ENCODE assay signal across 23 cellular contexts in genomic region chr21:42255038-42255601, GRCh38. TPM values are rescaled to one million over a fixed set of nuclear protein-coding genes. Genes with fewer than 3 reads are reported as not detected.
A peak's percentile ranks its signal among the peaks of the same experiment; 100 is the strongest.
DNase-seq lines count a peak whose midpoint lies in the region; ATAC-seq and TF ChIP-seq lines count a peak whose summit lies in the region.
"Had no signal": no experiment of that assay in that cellular context is flagged by ENCODE, and none has a peak within 500 bp of the region (broad histone marks: within the 10 kb centered on the region; RNA-seq: fewer than 3 reads in every experiment).

No MANE protein-coding gene starts in this region.

- no peak overlapping the region for H3K4me3 Mint-ChIP-seq in CD4-positive, alpha-beta T cell
- no peak overlapping the region for H3K4me3 Mint-ChIP-seq in endothelial cell (ENCODE audit: unreplicated experiment)
- H3K4me3 Mint-ChIP-seq: stimulated activated naive CD8-positive, alpha-beta T cell treated with anti-CD3 and anti-CD28 coated beads, Interleukin-15, Interleukin-2, amounts not matched to agents 100 ng/mL and 50 ng/mL, for 24 hours; T-helper 2 cell treated with Interferon-gamma antibody and Interleukin-4, amounts not matched to agents 5 μg/mL and 100 μg/mL, for 36 hours had no signal

- POLR2A ChIA-PET in CD4-positive, alpha-beta T cell (lab: Charles Lee), result no interaction called here
- POLR2A ChIA-PET in OCI-LY7 (lab: Charles Lee), result interaction anchor here (2.4 kb wide), 1 partner anchor 22 kb away, joined by 5 read pairs; no protein-coding TSS in a partner anchor

- H3K27ac Mint-ChIP-seq in CD4-positive, alpha-beta T cell, result peak overlapping the region; percentile 44
- H3K27ac Mint-ChIP-seq in endothelial cell (ENCODE audit: unreplicated experiment), result peak overlapping the region; percentile 24
- H3K27ac Mint-ChIP-seq: stimulated activated naive CD8-positive, alpha-beta T cell treated with anti-CD3 and anti-CD28 coated beads, Interleukin-15, Interleukin-2, amounts not matched to agents 100 ng/mL and 50 ng/mL, for 24 hours; T-helper 2 cell treated with Interferon-gamma antibody and Interleukin-4, amounts not matched to agents 5 μg/mL and 100 μg/mL, for 36 hours had no signal

- H3K9me3 Mint-ChIP-seq in CD4-positive, alpha-beta T cell, result no peaks in the 10 kb centered on the region
- H3K9me3 Mint-ChIP-seq in endothelial cell (ENCODE audit: unreplicated experiment), result no peaks in the 10 kb centered on the region
- H3K9me3 Mint-ChIP-seq: stimulated activated naive CD8-positive, alpha-beta T cell treated with anti-CD3 and anti-CD28 coated beads, Interleukin-15, Interleukin-2, amounts not matched to agents 100 ng/mL and 50 ng/mL, for 24 hours; T-helper 2 cell treated with Interferon-gamma antibody and Interleukin-4, amounts not matched to agents 5 μg/mL and 100 μg/mL, for 36 hours had no signal

- H3K4me2 ChIP-seq in OCI-LY7 (ENCODE audit: low read length) (peak overlapping the region; percentile 45), neuronal stem cell (ENCODE audit: insufficient read depth, low read length, poor library complexity, severe bottlenecking) (no peak overlapping the region), GM23248 (ENCODE audit: unreplicated experiment) (no peak overlapping the region)

- no peak overlapping the region for H2BK15ac ChIP-seq in neuronal stem cell (ENCODE audit: low read length)

- CTCF ChIA-PET in CD4-positive, alpha-beta T cell (lab: Charles Lee), result interaction anchor here (0.7 kb wide), 1 partner anchor 110 kb away, joined by 3 read pairs; no protein-coding TSS in a partner anchor
- CTCF ChIA-PET in OCI-LY7 (lab: Charles Lee; ENCODE audit: unreplicated experiment), result interaction anchor here (0.9 kb wide), 1 partner anchor 91 kb away, joined by 3 read pairs; no protein-coding TSS in a partner anchor

- H3K4me3 ChIP-seq in OCI-LY7 (ENCODE audit: low read depth, low read length, poor library complexity, severe bottlenecking) (peak overlapping the region; percentile 3), neuronal stem cell (ENCODE audit: low read length in 2 of 2) (peak overlapping the region in 1 of 2 donors; percentile 55), GM23248 (no peak overlapping the region), H7 (ENCODE audit: insufficient read depth, low read depth, low read length) (no peak overlapping the region), SJCRH30 (no peak overlapping the region)
- H3K4me3 ChIP-seq: MG63, psoas muscle, tibial artery had no signal

- peaks cover 70% of the 10 kb centered on the region for H3K4me1 ChIP-seq in OCI-LY7 (ENCODE audit: insufficient read depth, low read length, poor library complexity, severe bottlenecking)
- peaks cover 0 to 6% of the 10 kb centered on the region in 2 donors for H3K4me1 ChIP-seq in neuronal stem cell (ENCODE audit: control insufficient read depth in 2 of 2, insufficient read depth in 1 of 2, low read depth in 1 of 2, low read length in 2 of 2)
- no peaks in the 10 kb centered on the region for H3K4me1 ChIP-seq in GM23248 (ENCODE audit: insufficient read depth)
- H3K4me1 ChIP-seq in SJCRH30, result no peaks in the 10 kb centered on the region
- H3K4me1 ChIP-seq: tibial artery had no signal

- H3K4me1 Mint-ChIP-seq in CD4-positive, alpha-beta T cell (ENCODE audit: low read depth), result peaks cover 66% of the 10 kb centered on the region
- peaks cover 32% of the 10 kb centered on the region for H3K4me1 Mint-ChIP-seq in endothelial cell (ENCODE audit: unreplicated experiment)

- H2BK120ac ChIP-seq in neuronal stem cell (ENCODE audit: low read depth, low read length), result no peak overlapping the region

- H3K9ac ChIP-seq in neuronal stem cell (ENCODE audit: low read depth, low read length, poor library complexity) (peak overlapping the region; percentile 26), GM23248 (no peak overlapping the region)

- H3K36me3 Mint-ChIP-seq in CD4-positive, alpha-beta T cell (ENCODE audit: low read depth), result peaks cover 5% of the 10 kb centered on the region
- peaks cover 9% of the 10 kb centered on the region for H3K36me3 Mint-ChIP-seq in endothelial cell (ENCODE audit: low read depth, unreplicated experiment)

- no peaks in the 10 kb centered on the region for H3K27me3 ChIP-seq in CD4-positive, alpha-beta T cell (ENCODE audit: control insufficient read depth, insufficient read depth, low read length)
- H3K27me3 ChIP-seq in neuronal stem cell (ENCODE audit: control insufficient read depth in 3 of 3, insufficient read depth in 3 of 3, low read depth in 1 of 3, low read length in 3 of 3) (no peaks in the 10 kb centered on the region), GM23248 (replicated peaks; ENCODE audit: insufficient read depth) (peaks cover 7% of the 10 kb centered on the region), H7 (ENCODE audit: control insufficient read depth, insufficient read depth, low read length) (peaks cover 2% of the 10 kb centered on the region; the same call in 1 of the 2 replicates), SJCRH30 (no peaks in the 10 kb centered on the region)

- H4K20me1 ChIP-seq in OCI-LY7 (ENCODE audit: insufficient read depth, low read length), result no peaks in the 10 kb centered on the region
- H4K20me1 ChIP-seq in GM23248 (ENCODE audit: insufficient read depth), result no peaks in the 10 kb centered on the region

- no peak for TF ChIP-seq CTCF in CD4-positive, alpha-beta T cell (IDR thresholded peaks at IDR 0.05)
- TF ChIP-seq CTCF in OCI-LY7 (conservative IDR thresholded peaks at IDR 0.05; ENCODE audit: low read length) (no peak), endothelial cell (IDR thresholded peaks at IDR 0.05; ENCODE audit: unreplicated experiment) (no peak)

- peak overlapping the region; percentile 30 for H3K18ac ChIP-seq in neuronal stem cell (ENCODE audit: low read length)

- no peak overlapping the region for H2BK5ac ChIP-seq in neuronal stem cell (ENCODE audit: low read length)

- DNase-seq in CD4-positive, alpha-beta T cell, result no peak
- peak; percentile 60 for DNase-seq in OCI-LY7 (ENCODE audit: low spot score)
- DNase-seq in endothelial cell (ENCODE audit: low spot score), result no peak
- DNase-seq in neuronal stem cell (ENCODE audit: low spot score), result no peak
- no peak for DNase-seq in GM23248
- no peak for DNase-seq in H7
- no peak for DNase-seq in SJCRH30
- DNase-seq in NCI-H187 treated with DMSO at 0.1 percent for 48 hours (lab: John Stamatoyannopoulos, UW), result no peak
- DNase-seq: activated CD4-positive, alpha-beta T cell treated with anti-CD3 and anti-CD28 coated beads for 48 hours; activated CD8-positive, alpha-beta memory T cell treated with anti-CD3 and anti-CD28 coated beads for 24 hours; activated effector memory CD4-positive, alpha-beta T cell treated with anti-CD3 and anti-CD28 coated beads, Interleukin-2, amount 50 U/mL, for 16 hours; DMS79 treated with DMSO at 0.1 percent for 48 hours; KG1; MG63; NCI-H2107; NCI-H82; OCI-M1; tibial artery had no signal

- intact Hi-C loops in CD4-positive, alpha-beta T cell (cut with DNase I, micrococcal nuclease), result loop anchor here in 1 of 2 experiments (5.0 kb wide), 1 partner anchor 38 kb away; the partner anchor contains the start of gene ABCG1
- intact Hi-C loops in OCI-LY7 (cut with micrococcal nuclease; ENCODE audit: unreplicated experiment), result no loop called here

- H3F3A ChIP-seq in GM23248 (ENCODE audit: insufficient read depth), result no peaks in the 10 kb centered on the region

- WGBS in neuronal stem cell (ENCODE audit: extremely low coverage in 2 of 2, insufficient read length in 2 of 2, insufficient replicate concordance in 1 of 2), 2 donors, result no CpG with 5 or more reads among the region's 13 CpGs
- 65 to 68% methylated on average over 13 of the region's 13 CpGs for WGBS in GM23248 (ENCODE audit: low coverage in 1 of 2, low lambda C conversion rate in 2 of 2, missing lambda C conversion rate in 2 of 2), 2 experiments

- no peak overlapping the region for H4K8ac ChIP-seq in neuronal stem cell (ENCODE audit: low read depth, low read length)

- peak overlapping the region; percentile 65 for H3K14ac ChIP-seq in neuronal stem cell (ENCODE audit: low read length)

- no peaks in the 10 kb centered on the region for H3K27me3 Mint-ChIP-seq in CD4-positive, alpha-beta T cell
- peaks cover 1% of the 10 kb centered on the region for H3K27me3 Mint-ChIP-seq in endothelial cell (ENCODE audit: unreplicated experiment)
- H3K27me3 Mint-ChIP-seq: stimulated activated naive CD8-positive, alpha-beta T cell treated with anti-CD3 and anti-CD28 coated beads, Interleukin-15, Interleukin-2, amounts not matched to agents 100 ng/mL and 50 ng/mL, for 24 hours had no signal

- H2BK12ac ChIP-seq in neuronal stem cell (ENCODE audit: low read length), result peak overlapping the region; percentile 48

- no peak overlapping the region for H2AK5ac ChIP-seq in neuronal stem cell (ENCODE audit: low read depth, low read length)

- no peak overlapping the region for H3K27ac ChIP-seq in CD4-positive, alpha-beta T cell (ENCODE audit: low read depth, low read length)
- peak overlapping the region; percentile 19 for H3K27ac ChIP-seq in OCI-LY7 (ENCODE audit: low read depth, low read length, poor library complexity, severe bottlenecking)
- H3K27ac ChIP-seq in neuronal stem cell (replicated peaks; ENCODE audit: low read length), result no peak overlapping the region
- no peak overlapping the region for H3K27ac ChIP-seq in GM23248
- no peak overlapping the region for H3K27ac ChIP-seq in SJCRH30
- H3K27ac ChIP-seq: epithelial cell of prostate, psoas muscle, tibial artery had no signal

- in situ Hi-C loops in GM23248 (cut with MboI), result no loop called here

- H3K36me3 ChIP-seq in OCI-LY7 (ENCODE audit: insufficient read depth, low read length), result no peaks in the 10 kb centered on the region
- peaks cover 0 to 1% of the 10 kb centered on the region in 2 donors for H3K36me3 ChIP-seq in neuronal stem cell (replicated peaks in 1 of 2; ENCODE audit: control insufficient read depth in 2 of 2, insufficient read depth in 2 of 2, low read length in 2 of 2)
- H3K36me3 ChIP-seq in GM23248 (ENCODE audit: low read depth), result no peaks in the 10 kb centered on the region
- no peaks in the 10 kb centered on the region for H3K36me3 ChIP-seq in H7 (replicated peaks; ENCODE audit: control insufficient read depth, insufficient read depth, low read length)
- no peaks in the 10 kb centered on the region for H3K36me3 ChIP-seq in SJCRH30
- H3K36me3 ChIP-seq: MG63, tibial artery had no signal

- peaks cover 27% of the 10 kb centered on the region; the same call in 1 of the 2 replicates for H3K79me2 ChIP-seq in OCI-LY7 (ENCODE audit: insufficient read depth, low read depth, low read length)
- H3K79me2 ChIP-seq in GM23248 (ENCODE audit: insufficient read depth), result no peaks in the 10 kb centered on the region

- H3K23ac ChIP-seq in neuronal stem cell (ENCODE audit: low read depth, low read length, poor library complexity), result peak overlapping the region; percentile 9

- H3K9me3 ChIP-seq in CD4-positive, alpha-beta T cell (ENCODE audit: control insufficient read depth, low read length), result no peaks in the 10 kb centered on the region
- no peaks in the 10 kb centered on the region for H3K9me3 ChIP-seq in OCI-LY7 (ENCODE audit: low read length)
- H3K9me3 ChIP-seq in neuronal stem cell (replicated peaks in 1 of 2; ENCODE audit: control insufficient read depth in 2 of 2, insufficient read depth in 1 of 2, low read depth in 1 of 2, low read length in 2 of 2), result no peaks in the 10 kb centered on the region
- no peaks in the 10 kb centered on the region for H3K9me3 ChIP-seq in GM23248 (ENCODE audit: low read depth)
- no peaks in the 10 kb centered on the region for H3K9me3 ChIP-seq in SJCRH30 (replicated peaks)
- H3K9me3 ChIP-seq: MG63, psoas muscle, tibial artery had no signal

- H2AFZ ChIP-seq in OCI-LY7 (ENCODE audit: low read length), result no peak overlapping the region
- H2AFZ ChIP-seq in neuronal stem cell (ENCODE audit: low read length), result no peak overlapping the region
- no peak overlapping the region for H2AFZ ChIP-seq in GM23248

- no peak overlapping the region for H3K4ac ChIP-seq in neuronal stem cell (ENCODE audit: low read length)

- no peaks in the 10 kb centered on the region for H3K79me1 ChIP-seq in neuronal stem cell (ENCODE audit: low read depth, low read length)

- no peak for ATAC-seq in CD4-positive, alpha-beta T cell (ENCODE audit: poor library complexity)
- ATAC-seq: HCT116, psoas muscle had no signal

- no peak overlapping the region for H4K91ac ChIP-seq in neuronal stem cell (ENCODE audit: low read depth, low read length, poor library complexity)

- H3K9me2 ChIP-seq in OCI-LY7 (ENCODE audit: insufficient read depth, low read length), result no peaks in the 10 kb centered on the region
- H3K9me2 ChIP-seq in GM23248 (ENCODE audit: insufficient read depth), result no peaks in the 10 kb centered on the region

- no TSS peak for BruUV-seq in OCI-LY7 (replicated peaks; lab: Mats Ljungman, UMichigan)

RNA-seq across cellular contexts. Expression of gene ABCG1, which starts 36.2 kb away (rescaled TPM):
- 100 to 1,000 TPM; 109 to 116 TPM for total RNA-seq in CD4-positive, alpha-beta T cell
- total RNA-seq in OCI-LY7 (2014; rRNA removed; shearing (Covaris generic)), result 13.2 and 16.7 TPM in 2 replicates
- total RNA-seq in OCI-LY7 (2022) (17.3 and 18.8 TPM in 2 replicates), endothelial cell (ENCODE audit: unreplicated experiment) (48.9 TPM)
- polyA plus RNA-seq in neuronal stem cell (2013, experiment 1 of 2), result 1.4 TPM
- 1.8 TPM for polyA plus RNA-seq in neuronal stem cell (2013, experiment 2 of 2)
- not detected in 2 replicates for total RNA-seq in GM23248 (2014; rRNA removed; shearing (Covaris generic))
- polyA plus RNA-seq in GM23248 (2016; fragmentation: Nextera tagmentation; extraction: Ambion mirVana), result 0.08 TPM in 1 of 2 replicates, not detected in the other
- 0.07 and 0.92 TPM in 2 replicates for total RNA-seq in H7 (2014; rRNA removed; shearing (Covaris generic))
- total RNA-seq in SJCRH30 (2014; rRNA removed; shearing (Covaris generic)), result 0.03 and 0.04 TPM in 2 replicates
